ENCODE assay signal across 10 cellular contexts in the genomic region with DNA sequence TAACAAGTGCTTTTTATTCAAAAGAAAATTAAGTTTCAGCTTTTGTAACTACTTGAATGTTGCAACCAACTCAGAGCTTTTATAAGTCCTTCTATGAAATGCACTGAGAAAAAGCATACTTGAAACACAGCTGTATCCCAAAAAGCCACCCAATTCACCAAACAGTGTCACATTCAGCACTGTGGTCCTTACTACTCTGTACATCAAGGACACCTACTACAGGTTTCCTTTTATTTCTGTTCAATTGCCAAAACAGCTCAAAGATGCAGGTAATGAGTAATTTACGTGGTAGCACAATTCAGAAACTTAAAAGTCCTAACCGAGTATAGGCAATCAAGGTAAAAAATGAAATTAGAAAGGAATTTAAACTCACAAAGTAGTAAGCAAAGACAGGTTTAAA. TPM values are rescaled to one million over a fixed set of nuclear protein-coding genes. Genes with fewer than 3 reads are reported as not detected.
DNase-seq lines count a peak whose midpoint lies in the region; ATAC-seq, FAIRE-seq and TF ChIP-seq lines count a peak whose summit lies in the region.
"Had no signal": no experiment of that assay in that cellular context is flagged by ENCODE, and none has a peak within 500 bp of the region (broad histone marks: within the 10 kb centered on the region; RNA-seq: fewer than 3 reads in every experiment).

No MANE protein-coding gene starts in this region.

- intact Hi-C loops in ascending aorta (cut with DNase I) (no loop called here), HepG2 (cut with micrococcal nuclease; ENCODE audit: unreplicated experiment) (no loop called here), testis (cut with DNase I; ENCODE audit: low total_unique reads) (no loop called here)

- no peaks in the 10 kb centered on the region; the same call in 1 of the 2 replicates for H4K20me1 ChIP-seq in HepG2 (ENCODE audit: insufficient read depth, low read length)

- no peak for TF ChIP-seq POLR2A in HepG2 (IDR thresholded peaks at IDR 0.05; ENCODE audit: insufficient read depth in 1 of 2, low read depth in 2 of 2, low read length in 2 of 2)
- TF ChIP-seq POLR2A in testis (IDR thresholded peaks at IDR 0.05): no peak

- peaks cover 47% of the 10 kb centered on the region for H3K79me2 ChIP-seq in HepG2 (ENCODE audit: insufficient read depth, low read length)

- H3K27me3 ChIP-seq in ascending aorta (no peaks in the 10 kb centered on the region), HepG2 (ENCODE audit: control insufficient read depth in 1 of 2, insufficient read depth in 2 of 2, low read length in 2 of 2) (no peaks in the 10 kb centered on the region; a peak in 1 of 5 replicates), testis (no peaks in the 10 kb centered on the region)

- no peak overlapping the region for H3K27ac Mint-ChIP-seq in activated CD4-positive, alpha-beta T cell treated with anti-CD3 and anti-CD28 coated beads, Interleukin-2, amount 10 ng/mL, durations not matched to agents 7 days and 5 days

- H3K4me3 ChIP-seq in ascending aorta (peak overlapping the region; percentile 72 to 84), HepG2 (replicated peaks in 1 of 3; ENCODE audit: insufficient read depth in 1 of 3, low read depth in 2 of 3, low read length in 3 of 3) (peak overlapping the region; percentile 90 to 95 (median 91); a peak in 5 of 6 replicates), testis (peak overlapping the region; percentile 72 to 85)

- no peaks in the 10 kb centered on the region for H3K9me3 ChIP-seq in ascending aorta
- no peaks in the 10 kb centered on the region for H3K9me3 ChIP-seq in HepG2 (ENCODE audit: low read length)
- no peaks in the 10 kb centered on the region for H3K9me3 ChIP-seq in testis

- H3K4me1 ChIP-seq in ascending aorta (peaks cover 6 to 7% of the 10 kb centered on the region in 2 donors), HepG2 (ENCODE audit: insufficient read depth, low read length) (peaks cover 42% of the 10 kb centered on the region), testis (peaks cover 18% of the 10 kb centered on the region)

- BruUV-seq in HepG2 (replicated peaks; lab: Mats Ljungman, UMichigan): no TSS peak

- H3K27me3 Mint-ChIP-seq in activated CD4-positive, alpha-beta T cell treated with anti-CD3 and anti-CD28 coated beads, Interleukin-2, amount 10 ng/mL, durations not matched to agents 7 days and 5 days: peaks cover 5% of the 10 kb centered on the region

- POLR2A ChIA-PET in activated CD4-positive, alpha-beta T cell treated with anti-CD3 and anti-CD28 coated beads, Interleukin-2, amount 10 ng/mL, durations not matched to agents 7 days and 5 days (lab: Charles Lee): no interaction called here
- POLR2A ChIA-PET in HepG2 (lab: Yijun Ruan, JAX): no interaction called here

- H3K4me3 Mint-ChIP-seq in activated CD4-positive, alpha-beta T cell treated with anti-CD3 and anti-CD28 coated beads, Interleukin-2, amount 10 ng/mL, durations not matched to agents 7 days and 5 days: peak overlapping the region; percentile 81

- H3K9me3 Mint-ChIP-seq in activated CD4-positive, alpha-beta T cell treated with anti-CD3 and anti-CD28 coated beads, Interleukin-2, amount 10 ng/mL, durations not matched to agents 7 days and 5 days: no peaks in the 10 kb centered on the region

- no peak for TF ChIP-seq EP300 in HepG2 (IDR thresholded peaks at IDR 0.05; ENCODE audit: low read depth in 2 of 2, low read length in 2 of 2)
- no peak for TF ChIP-seq EP300 in HepG2 (CRISPR knock-in tag; IDR thresholded peaks at IDR 0.05; ENCODE audit: borderline replicate concordance)

- no peak for DNase-seq in activated CD4-positive, alpha-beta T cell treated with anti-CD3 and anti-CD28 coated beads, Interleukin-2, amount 10 ng/mL, durations not matched to agents 7 days and 5 days
- DNase-seq in activated CD4-positive, alpha-beta T cell treated with anti-CD3 and anti-CD28 coated beads for 4 hours: no peak
- no peak for DNase-seq in ascending aorta (ENCODE audit: low spot score in 2 of 2)
- DNase-seq in HepG2 (ENCODE audit: low spot score): no peak
- DNase-seq in testis: no peak
- DNase-seq in AG20443 (ENCODE audit: low spot score): no peak
- DNase-seq: T-helper 9 cell had no signal

- TF ChIP-seq CTCF in ascending aorta (IDR thresholded peaks at IDR 0.05): no peak
- no peak for TF ChIP-seq CTCF in HepG2 (CRISPR knock-in tag; IDR thresholded peaks at IDR 0.05)
- TF ChIP-seq CTCF in testis (IDR thresholded peaks at IDR 0.05): no peak

- H3K36me3 Mint-ChIP-seq in activated CD4-positive, alpha-beta T cell treated with anti-CD3 and anti-CD28 coated beads, Interleukin-2, amount 10 ng/mL, durations not matched to agents 7 days and 5 days (ENCODE audit: low read depth): peaks cover 13% of the 10 kb centered on the region

- TF ChIP-seq RAD21 in HepG2 (CRISPR knock-in tag; IDR thresholded peaks at IDR 0.05): no peak

- ATAC-seq in HepG2 (no peak), GM21515 (IDR thresholded peaks at IDR 0.05; ENCODE audit: unreplicated experiment) (no peak), HG03521 (IDR thresholded peaks at IDR 0.05; ENCODE audit: unreplicated experiment) (no peak)

- peaks cover 23% of the 10 kb centered on the region for H3K4me1 Mint-ChIP-seq in activated CD4-positive, alpha-beta T cell treated with anti-CD3 and anti-CD28 coated beads, Interleukin-2, amount 10 ng/mL, durations not matched to agents 7 days and 5 days

- 66% methylated on average over 2 of the region's 2 CpGs for WGBS in HepG2 (ENCODE audit: low lambda C conversion rate)
- WGBS in testis, 2 donors: 28 to 44% methylated on average over 2 of the region's 2 CpGs

- in situ Hi-C loops in HepG2 (cut with HindIII; ENCODE audit: extremely low pct_ligation_motif_present, low pct_unique_long_range_greater_than_20kb): no loop called here

- peak overlapping the region; percentile 79 for H3K4me2 ChIP-seq in HepG2 (ENCODE audit: low read depth, low read length)

- H2AFZ ChIP-seq in HepG2 (ENCODE audit: low read length): no peak overlapping the region

- H3K27ac ChIP-seq in ascending aorta (peak overlapping the region; percentile 80 to 87), HepG2 (ENCODE audit: extremely low read length, insufficient read depth, low read length) (peak overlapping the region; percentile 77), testis (peak overlapping the region; percentile 90 to 93)

- FAIRE-seq in HepG2 (lab: Jason Lieb, UNC): no peak
- FAIRE-seq: islet of Langerhans had no signal

- CTCF ChIA-PET in activated CD4-positive, alpha-beta T cell treated with anti-CD3 and anti-CD28 coated beads, Interleukin-2, amount 10 ng/mL, durations not matched to agents 7 days and 5 days (lab: Charles Lee): interaction anchor here (0.6 to 1.5 kb wide), 2 partner anchors 21 to 881 kb away, joined by 3 to 4 read pairs; no protein-coding TSS in a partner anchor
- CTCF ChIA-PET in HepG2 (lab: Yijun Ruan, JAX; ENCODE audit: low intra/inter-chr PET ratio, low total read pairs): no interaction called here

- H3K9ac ChIP-seq in HepG2 (ENCODE audit: insufficient read depth, low read depth, low read length): peak overlapping the region; percentile 79; the same call in 1 of the 2 replicates

- no peaks in the 10 kb centered on the region for H3K36me3 ChIP-seq in ascending aorta
- H3K36me3 ChIP-seq in HepG2 (replicated peaks in 1 of 2; ENCODE audit: control insufficient read depth in 1 of 2, insufficient read depth in 2 of 2, low read length in 2 of 2): no peaks in the 10 kb centered on the region; a peak in 1 of 5 replicates
- no peaks in the 10 kb centered on the region for H3K36me3 ChIP-seq in testis (ENCODE audit: low read depth, missing control alignments)

TF ChIP-seq in HepG2, 621 proteins besides CTCF, POLR2A, EP300 and RAD21:
- TF ChIP-seq ZNF326 (CRISPR knock-in tag; IDR thresholded peaks at IDR 0.05; ENCODE audit: borderline replicate concordance) (no peak), TSC22D2 (CRISPR knock-in tag; IDR thresholded peaks at IDR 0.05; ENCODE audit: borderline replicate concordance) (peak; percentile 52; the same call in 1 of the 2 replicates), BRCA1 (CRISPR knock-in tag; IDR thresholded peaks at IDR 0.05) (no peak)
TF ChIP-seq in HepG2: peak in this region for 1.

RNA-seq across cellular contexts. Expression of a gene that starts 2.5 kb away (rescaled TPM):
- 10 to 100 TPM; 23.8 to 31.5 TPM for total RNA-seq in activated CD4-positive, alpha-beta T cell treated with anti-CD3 and anti-CD28 coated beads, Interleukin-2, amount 10 ng/mL, durations not matched to agents 7 days and 5 days
- total RNA-seq in ascending aorta: 33.7 TPM
- total RNA-seq in HepG2 (2016; rRNA removed; fragmentation: Illumina TruSeq; extraction: Trizol): 22.2 and 29.0 TPM in 2 replicates
- 13.2 and 15.1 TPM in 2 replicates for total RNA-seq in HepG2 (2016; cell fraction: cytosol; rRNA removed; fragmentation: Illumina TruSeq; extraction: Trizol; ENCODE audit: low read depth)
- 20.7 and 29.3 TPM in 2 replicates for total RNA-seq in HepG2 (2016; cell fraction: insoluble cytoplasmic fraction; rRNA removed; fragmentation: Illumina TruSeq; extraction: Trizol)
- 12.4 and 12.5 TPM in 2 replicates for total RNA-seq in HepG2 (2016; cell fraction: membrane; rRNA removed; fragmentation: Illumina TruSeq; extraction: Trizol)
- total RNA-seq in HepG2 (2016; cell fraction: nucleus; rRNA removed; fragmentation: Illumina TruSeq; extraction: Trizol): 30.3 and 40.7 TPM in 2 replicates
- polyA plus RNA-seq in HepG2 (2011; rRNA removed): 27.6 and 30.1 TPM in 2 replicates
- polyA plus RNA-seq in HepG2 (2011; cell fraction: cytosol; rRNA removed): 18.6 and 19.6 TPM in 2 replicates
- 30.8 and 35.1 TPM in 2 replicates for polyA plus RNA-seq in HepG2 (2011; cell fraction: nucleus; rRNA removed)
- 19.5 and 29.5 TPM in 2 replicates for polyA plus RNA-seq in HepG2 (2012)
- 3.5 and 3.8 TPM in 2 replicates for polyA plus RNA-seq in HepG2 (2016; cell fraction: cytosol; fragmentation: Illumina TruSeq; extraction: Trizol; ENCODE audit: low read depth)
- polyA plus RNA-seq in HepG2 (2016; cell fraction: insoluble cytoplasmic fraction; fragmentation: Illumina TruSeq; extraction: Trizol; ENCODE audit: low read depth): 25.3 and 28.3 TPM in 2 replicates
- 6.2 and 6.5 TPM in 2 replicates for polyA plus RNA-seq in HepG2 (2016; cell fraction: membrane; fragmentation: Illumina TruSeq; extraction: Trizol; ENCODE audit: low read depth)
- polyA plus RNA-seq in HepG2 (2016; cell fraction: nucleus; fragmentation: Illumina TruSeq; extraction: Trizol; ENCODE audit: insufficient read depth, low read depth): 38.1 and 40.6 TPM in 2 replicates
- 85.8 and 132 TPM in 2 replicates for polyA minus RNA-seq in HepG2 (2011; rRNA and poly(A)+ RNA removed; ENCODE audit: low replicate concordance)
- 16.7 and 20.7 TPM in 2 replicates for polyA minus RNA-seq in HepG2 (2011; cell fraction: cytosol; rRNA and poly(A)+ RNA removed)
- polyA minus RNA-seq in HepG2 (2011; cell fraction: nucleus; rRNA and poly(A)+ RNA removed): 50.2 and 53.3 TPM in 2 replicates
- total RNA-seq in testis: 100 to 1,000 TPM; 146 to 165 TPM
- polyA plus RNA-seq in testis (ENCODE audit: insufficient read depth, low read depth, low replicate concordance): 198 TPM
